20 cellular contexts compared by ENCODE assay signal in the genomic region with DNA sequence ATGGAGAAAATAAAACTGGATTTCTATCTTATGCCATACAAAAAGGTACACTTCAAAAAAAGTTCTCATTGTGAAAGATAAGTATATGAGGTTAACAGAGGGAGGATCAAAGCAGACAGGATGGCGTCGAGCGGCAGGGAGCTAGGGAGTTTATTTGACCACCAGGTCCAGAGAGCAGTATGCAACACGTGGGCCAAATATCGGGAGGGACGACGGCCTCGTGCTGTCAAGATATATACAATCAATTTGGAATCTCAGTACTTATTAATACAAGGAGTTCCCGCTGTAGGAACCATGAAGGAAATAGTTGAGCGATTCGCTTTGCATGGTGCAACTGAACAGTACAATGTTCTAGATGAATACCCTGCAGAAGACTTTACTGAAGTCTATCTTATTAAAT.
DNase-seq lines count a peak whose midpoint lies in the region; ATAC-seq, FAIRE-seq and TF ChIP-seq lines count a peak whose summit lies in the region.
"Had no signal": no experiment of that assay in that cellular context is flagged by ENCODE, and none has a peak within 500 bp of the region (broad histone marks: within the 10 kb centered on the region; RNA-seq: fewer than 3 reads in every experiment).

No MANE protein-coding gene starts in this region.

- DNase-seq in Right ventricle myocardium inferior (ENCODE audit: missing footprints) (peak; percentile 60), cardiac septum (ENCODE audit: low spot score) (no peak), IMR-90 (no peak), H1 (ENCODE audit: low read depth in 1 of 2, low spot score in 2 of 2) (no peak), mesenteric fat pad (ENCODE audit: low spot score) (no peak)
- DNase-seq: AML-193; Caco-2; Calu3; CD4-positive, alpha-beta T cell; CD8-positive, alpha-beta T cell; DMS79 treated with DMSO at 0.1 percent for 48 hours; GF-D8 had no signal

- H3K27me3 ChIP-seq in IMR-90 (ENCODE audit: control insufficient read depth, insufficient read depth, low read length) (no peaks in the 10 kb centered on the region), H1 (replicated peaks in 1 of 4; ENCODE audit: control insufficient read depth in 3 of 4, extremely low read depth in 1 of 4, insufficient read depth in 3 of 4, low read length in 3 of 4) (no peaks in the 10 kb centered on the region)
- H3K27me3 ChIP-seq: BLaER1 treated with 17β-estradiol and CSF1 and Interleukin-3, amounts not matched to agents 10 nM and 100 nM had no signal

- H3K18ac ChIP-seq in IMR-90 (ENCODE audit: low read depth, low read length) = no peak overlapping the region
- H3K18ac ChIP-seq in H1 (ENCODE audit: extremely low read depth, low read length) = no peak overlapping the region

- no peak overlapping the region for H2BK20ac ChIP-seq in IMR-90 (ENCODE audit: low read depth, low read length)
- no peak overlapping the region for H2BK20ac ChIP-seq in H1 (ENCODE audit: low read length)

- no peak for TF ChIP-seq EP300 in H1 (IDR thresholded peaks at IDR 0.05; ENCODE audit: borderline replicate concordance in 1 of 2, low read depth in 2 of 2, low read length in 2 of 2)

- no peak overlapping the region for H2AK5ac ChIP-seq in IMR-90 (ENCODE audit: low read depth, low read length)
- no peak overlapping the region for H2AK5ac ChIP-seq in H1 (ENCODE audit: low read depth, low read length)

- POLR2A ChIA-PET in IMR-90 (lab: Charles Lee; ENCODE audit: unreplicated experiment) = no interaction called here
- POLR2A ChIA-PET in H1 (lab: Charles Lee; ENCODE audit: partially characterized antibody) = no interaction called here

- H3K36me3 ChIP-seq in IMR-90 (ENCODE audit: control insufficient read depth, insufficient read depth, low read length) = no peaks in the 10 kb centered on the region
- no peaks in the 10 kb centered on the region for H3K36me3 ChIP-seq in H1 (ENCODE audit: control insufficient read depth in 2 of 4, insufficient read depth in 4 of 4, low read length in 3 of 4)
- H3K36me3 ChIP-seq: BLaER1 treated with 17β-estradiol and CSF1 and Interleukin-3, amounts not matched to agents 10 nM and 100 nM had no signal

- H3K79me1 ChIP-seq in IMR-90 (ENCODE audit: low read depth in 1 of 2, low read length in 2 of 2) (no peaks in the 10 kb centered on the region), H1 (ENCODE audit: low read depth, low read length) (no peaks in the 10 kb centered on the region)

- FAIRE-seq in H1 (lab: Jason Lieb, UNC) = no peak
- FAIRE-seq: A549, D721Med, G401.6, GM12891, GM19239 had no signal

- H2BK5ac ChIP-seq in IMR-90 (ENCODE audit: low read depth, low read length, poor library complexity, severe bottlenecking) (no peak overlapping the region), H1 (ENCODE audit: low read depth, low read length) (no peak overlapping the region)

- H3K14ac ChIP-seq in IMR-90 (replicated peaks; ENCODE audit: low read depth, low read length) (no peak overlapping the region), H1 (ENCODE audit: insufficient read length) (no peak overlapping the region)

- H3K79me2 ChIP-seq in H1 (ENCODE audit: control insufficient read depth in 1 of 2, insufficient read depth in 2 of 2, low read length in 2 of 2) = no peaks in the 10 kb centered on the region

- H3K56ac ChIP-seq in IMR-90 (ENCODE audit: extremely low read depth, insufficient read depth, low read length) = no peak overlapping the region
- H3K56ac ChIP-seq in H1 (replicated peaks; ENCODE audit: insufficient read length, low read depth, low read length) = no peak overlapping the region

- no peak overlapping the region for H2BK12ac ChIP-seq in H1 (ENCODE audit: low read depth, low read length)

- no peaks in the 10 kb centered on the region for H4K20me1 ChIP-seq in IMR-90 (ENCODE audit: insufficient read depth, low read length)
- no peaks in the 10 kb centered on the region for H4K20me1 ChIP-seq in H1 (replicated peaks in 1 of 2; ENCODE audit: control insufficient read depth in 1 of 2, insufficient read depth in 2 of 2, low read length in 2 of 2)
- H4K20me1 ChIP-seq: BLaER1 treated with 17β-estradiol and CSF1 and Interleukin-3, amounts not matched to agents 10 nM and 100 nM had no signal

- dilution Hi-C loops in IMR-90 (cut with HindIII; ENCODE audit: low sequenced_read_pairs, unreplicated experiment) = no loop called here

- H3K9me1 ChIP-seq in IMR-90 (ENCODE audit: insufficient read depth, low read length) = no peaks in the 10 kb centered on the region

- H3K4me1 ChIP-seq in IMR-90 (ENCODE audit: control insufficient read depth, insufficient read depth, low read length) (no peaks in the 10 kb centered on the region), H1 (replicated peaks in 1 of 4; ENCODE audit: control insufficient read depth in 3 of 4, insufficient read depth in 4 of 4, low read length in 3 of 4) (no peaks in the 10 kb centered on the region)
- H3K4me1 ChIP-seq: A549; BLaER1 treated with 17β-estradiol and CSF1 and Interleukin-3, amounts not matched to agents 10 nM and 100 nM; Caco-2 had no signal

- no peak overlapping the region for H4K5ac ChIP-seq in IMR-90 (ENCODE audit: low read depth, low read length)
- no peak overlapping the region for H4K5ac ChIP-seq in H1 (ENCODE audit: insufficient read length, low read depth, low read length)

- no peak for ATAC-seq in Right ventricle myocardium inferior
- ATAC-seq in IMR-90 (ENCODE audit: low read depth) = no peak
- ATAC-seq: A549; CD8-positive, alpha-beta T cell had no signal

- H3K4me3 ChIP-seq in IMR-90 (ENCODE audit: insufficient read depth, low read depth, low read length) (no peak overlapping the region), H1 (ENCODE audit: extremely low read depth in 1 of 4, insufficient read depth in 2 of 4, low read depth in 3 of 4, low read length in 4 of 4) (no peak overlapping the region)
- H3K4me3 ChIP-seq: A549; BLaER1 treated with 17β-estradiol and CSF1 and Interleukin-3, amounts not matched to agents 10 nM and 100 nM had no signal

- H2BK120ac ChIP-seq in IMR-90 (ENCODE audit: low read depth, low read length) = no peak overlapping the region
- no peak overlapping the region for H2BK120ac ChIP-seq in H1 (replicated peaks; ENCODE audit: low read depth, low read length)

- H3K23ac ChIP-seq in IMR-90 (ENCODE audit: low read depth, low read length) = no peak overlapping the region
- H3K23ac ChIP-seq in H1 (ENCODE audit: insufficient read length) = no peak overlapping the region

- H3K4ac ChIP-seq in IMR-90 (ENCODE audit: low read depth, low read length) (no peak overlapping the region), H1 (replicated peaks; ENCODE audit: insufficient read length, low read depth, low read length) (no peak overlapping the region)

- BruUV-seq in IMR-90 (replicated peaks; lab: Mats Ljungman, UMichigan) = no TSS peak

- peak overlapping the region; percentile 48 for H2AFZ ChIP-seq in IMR-90 (replicated peaks; ENCODE audit: low read length, poor library complexity)
- peak overlapping the region; percentile 20; the same call in 1 of the 2 replicates for H2AFZ ChIP-seq in H1 (ENCODE audit: low read length)

- WGBS in IMR-90 (ENCODE audit: extremely low coverage in 2 of 2, insufficient read length in 1 of 2), 2 experiments = 100% methylated on average over 2 of the region's 11 CpGs; no CpG with 5 or more reads in 1 of the 2 experiments
- 91% methylated on average over 11 of the region's 11 CpGs; no CpG with 5 or more reads in 1 of the 2 experiments for WGBS in H1 (ENCODE audit: extremely low coverage in 1 of 2, insufficient coverage in 1 of 2, insufficient read length in 1 of 2, insufficient replicate concordance in 2 of 2, low coverage in 1 of 2, low lambda C conversion rate in 2 of 2, missing lambda C conversion rate in 1 of 2), 2 experiments

- intact Hi-C loops in Right ventricle myocardium inferior (cut with DNase I) (no loop called here), cardiac septum (cut with DNase I) (no loop called here), IMR-90 (cut with micrococcal nuclease) (no loop called here)

- CTCF ChIA-PET in IMR-90 (lab: Yijun Ruan, JAX) = no interaction called here
- CTCF ChIA-PET in H1 (lab: Charles Lee; ENCODE audit: partially characterized antibody) = interaction anchor here (0.9 kb wide), 1 partner anchor 19 kb away, joined by 3 read pairs; no protein-coding TSS in a partner anchor

- H3K4me2 ChIP-seq in IMR-90 (ENCODE audit: low read depth, low read length) = no peak overlapping the region
- no peak overlapping the region for H3K4me2 ChIP-seq in H1 (ENCODE audit: insufficient read depth in 1 of 2, low read depth in 2 of 2, low read length in 2 of 2)
- H3K4me2 ChIP-seq: A549; BLaER1 treated with 17β-estradiol and CSF1 and Interleukin-3, amounts not matched to agents 10 nM and 100 nM had no signal

- no peak overlapping the region for H2AK9ac ChIP-seq in IMR-90 (replicated peaks; ENCODE audit: low read depth, low read length, poor library complexity)

- no peak for TF ChIP-seq RAD21 in IMR-90 (IDR thresholded peaks at IDR 0.05; ENCODE audit: low read length)
- TF ChIP-seq RAD21 in H1 (IDR thresholded peaks at IDR 0.05 in 1 of 2, conservative IDR thresholded peaks at IDR 0.05 in 1 of 2; ENCODE audit: low read depth in 2 of 2, low read length in 2 of 2) = no peak

- H3K9me3 ChIP-seq in IMR-90 (ENCODE audit: control insufficient read depth, insufficient read depth, low read length) (no peaks in the 10 kb centered on the region), H1 (ENCODE audit: insufficient read depth in 2 of 2, low read depth in 1 of 2, low read length in 1 of 2) (no peaks in the 10 kb centered on the region; a peak in 1 of 4 replicates)
- H3K9me3 ChIP-seq: A549; BLaER1 treated with 17β-estradiol and CSF1 and Interleukin-3, amounts not matched to agents 10 nM and 100 nM; Caco-2 had no signal

- no peak for TF ChIP-seq CTCF in IMR-90 (conservative IDR thresholded peaks at IDR 0.05; ENCODE audit: low read depth, low read length)
- no peak for TF ChIP-seq CTCF in H1 (IDR thresholded peaks at IDR 0.05; ENCODE audit: control extremely low read depth in 1 of 3, insufficient read depth in 1 of 3, low read depth in 1 of 3, low read length in 3 of 3)

- H4K8ac ChIP-seq in IMR-90 (ENCODE audit: low read depth in 2 of 2, low read length in 2 of 2) = no peak overlapping the region
- H4K8ac ChIP-seq in H1 (ENCODE audit: extremely low read depth, insufficient read depth, low read length) = no peak overlapping the region

- TF ChIP-seq POLR2A in IMR-90 (IDR thresholded peaks at IDR 0.05; ENCODE audit: low read depth, low read length) (no peak), H1 (IDR thresholded peaks at IDR 0.05; ENCODE audit: control extremely low read depth in 1 of 2, low read depth in 2 of 2, low read length in 2 of 2) (no peak)

- no peak overlapping the region for H3K27ac ChIP-seq in IMR-90 (ENCODE audit: insufficient read depth, low read length)
- no peak overlapping the region for H3K27ac ChIP-seq in H1 (ENCODE audit: low read depth, low read length)
- H3K27ac ChIP-seq: 22Rv1; A549; BLaER1 treated with 17β-estradiol and CSF1 and Interleukin-3, amounts not matched to agents 10 nM and 100 nM; C4-2B had no signal

- H2BK15ac ChIP-seq in IMR-90 (ENCODE audit: low read depth, low read length) (no peak overlapping the region), H1 (ENCODE audit: low read length) (no peak overlapping the region)

- in situ Hi-C loops in IMR-90 (cut with MboI; ENCODE audit: low sequenced_read_pairs) = no loop called here

- H3K23me2 ChIP-seq in H1 (ENCODE audit: low read depth, low read length) = no peaks in the 10 kb centered on the region

- H4K91ac ChIP-seq in IMR-90 (ENCODE audit: insufficient read depth, low read depth, low read length) (no peak overlapping the region), H1 (replicated peaks; ENCODE audit: insufficient read length, low read length) (no peak overlapping the region)

- no peak overlapping the region for H3K9ac ChIP-seq in IMR-90 (ENCODE audit: low read depth, low read length)
- H3K9ac ChIP-seq in H1 (replicated peaks in 1 of 4; ENCODE audit: extremely low read depth in 1 of 4, low read depth in 3 of 4, low read length in 3 of 4) = no peak overlapping the region
- H3K9ac ChIP-seq: BLaER1 treated with 17β-estradiol and CSF1 and Interleukin-3, amounts not matched to agents 10 nM and 100 nM had no signal
